Comparison of ENCODE assay signal across 13 cellular contexts in the genomic region with DNA sequence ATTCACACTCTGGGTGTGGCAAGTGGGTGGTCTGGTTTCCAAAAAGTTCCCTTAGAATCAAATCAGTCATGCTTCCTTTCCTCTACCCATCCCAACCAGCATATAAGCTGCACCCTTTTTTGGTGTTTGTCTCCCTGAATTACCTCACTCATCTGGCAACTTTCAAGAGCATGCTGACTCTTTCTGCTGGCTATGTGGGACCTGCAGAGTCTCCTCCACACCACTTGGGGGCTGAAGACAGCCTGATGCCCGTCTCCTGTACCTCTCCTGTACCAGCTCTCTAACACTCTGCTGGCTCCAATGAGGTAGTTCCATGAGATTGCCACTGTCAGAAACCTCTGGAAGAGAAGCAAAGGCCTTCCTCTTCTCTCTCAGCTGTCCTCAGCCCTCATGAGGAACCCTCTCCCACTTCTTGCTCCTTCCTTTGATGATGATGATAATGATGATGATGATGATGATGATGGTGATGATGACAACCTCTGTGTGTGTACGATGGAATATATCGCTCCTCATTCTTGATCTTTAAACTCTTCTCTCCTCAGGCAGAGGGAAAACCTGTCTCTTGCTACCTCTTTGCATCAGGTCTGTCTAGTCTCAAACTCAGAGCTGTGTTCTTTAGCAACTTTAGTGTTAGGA.
DNase-seq lines count a peak whose midpoint lies in the region; ATAC-seq and TF ChIP-seq lines count a peak whose summit lies in the region.
"Had no signal": no experiment of that assay in that cellular context is flagged by ENCODE, and none has a peak within 500 bp of the region (broad histone marks: within the 10 kb centered on the region; RNA-seq: fewer than 3 reads in every experiment).

No MANE protein-coding gene starts in this region.

- H3K36me3 Mint-ChIP-seq in Caco-2 (ENCODE audit: insufficient read depth, unreplicated experiment) (peaks cover 6% of the 10 kb centered on the region), GM23338 (ENCODE audit: low read depth) (no peaks in the 10 kb centered on the region)
- no peaks in the 10 kb centered on the region for H3K36me3 Mint-ChIP-seq in natural killer cell treated with Interleukin-12 subunit alpha and Interleukin-12 subunit beta and Interleukin-15 and Interleukin-18, amount 100 ng/mL, for 72 hours
- H3K36me3 Mint-ChIP-seq in effector memory CD8-positive, alpha-beta T cell (ENCODE audit: insufficient read depth), result no peaks in the 10 kb centered on the region
- H3K36me3 Mint-ChIP-seq: activated naive CD8-positive, alpha-beta T cell; CD4-positive, CD25-positive, alpha-beta regulatory T cell had no signal

- H3K9me3 Mint-ChIP-seq in Caco-2 (ENCODE audit: unreplicated experiment) (peaks cover 15% of the 10 kb centered on the region), GM23338 (peaks cover 3% of the 10 kb centered on the region; the same call in 1 of the 3 replicates)
- no peaks in the 10 kb centered on the region for H3K9me3 Mint-ChIP-seq in natural killer cell treated with Interleukin-12 subunit alpha and Interleukin-12 subunit beta and Interleukin-15 and Interleukin-18, amount 100 ng/mL, for 72 hours
- peaks cover 0 to 8% of the 10 kb centered on the region in 2 donors for H3K9me3 Mint-ChIP-seq in effector memory CD8-positive, alpha-beta T cell

- TF ChIP-seq CTCF in Caco-2 (IDR thresholded peaks at IDR 0.05; ENCODE audit: insufficient read depth in 1 of 2, low read depth in 1 of 2, low read length in 1 of 2, severe bottlenecking in 1 of 2, unreplicated experiment in 1 of 2) (peak in 1 of 2 experiments; percentile 36), GM23338 (conservative IDR thresholded peaks at IDR 0.05; ENCODE audit: low read depth in 2 of 2) (peak; percentile 36 to 46; a peak in 3 of 4 replicates), PC-3 (conservative IDR thresholded peaks at IDR 0.05; ENCODE audit: low read depth, low read length) (peak; percentile 45), foreskin keratinocyte (conservative IDR thresholded peaks at IDR 0.05) (peak; percentile 30)

- H4K8ac ChIP-seq in mesenchymal stem cell (ENCODE audit: low read length), result no peak overlapping the region

- no peak overlapping the region for H2AK5ac ChIP-seq in mesenchymal stem cell (ENCODE audit: low read length, severe bottlenecking)

- H3K27me3 ChIP-seq in Caco-2 (replicated peaks; ENCODE audit: control insufficient read depth, insufficient read depth, low read length) (no peaks in the 10 kb centered on the region), GM23338 (ENCODE audit: insufficient read depth) (no peaks in the 10 kb centered on the region), PC-3 (ENCODE audit: low read length) (peaks cover 21% of the 10 kb centered on the region), foreskin keratinocyte (no peaks in the 10 kb centered on the region), mesenchymal stem cell (ENCODE audit: control insufficient read depth in 1 of 2, insufficient read depth in 1 of 2, low read length in 2 of 2) (no peaks in the 10 kb centered on the region)

- no peak overlapping the region for H3K18ac ChIP-seq in mesenchymal stem cell (ENCODE audit: low read depth in 1 of 2, low read length in 2 of 2)

- H4K91ac ChIP-seq in mesenchymal stem cell (ENCODE audit: low read length), result no peak overlapping the region

- no peak overlapping the region for H3K4me3 ChIP-seq in Caco-2 (ENCODE audit: low read depth, low read length)
- no peak overlapping the region for H3K4me3 ChIP-seq in GM23338
- no peak overlapping the region for H3K4me3 ChIP-seq in PC-3 (ENCODE audit: low read length)
- H3K4me3 ChIP-seq in mesenchymal stem cell (ENCODE audit: insufficient read depth in 1 of 2, low read depth in 1 of 2, low read length in 2 of 2), result no peak overlapping the region

- H3K4me1 Mint-ChIP-seq in Caco-2 (ENCODE audit: low read depth, unreplicated experiment), result no peaks in the 10 kb centered on the region
- H3K4me1 Mint-ChIP-seq in GM23338, result peaks cover 4% of the 10 kb centered on the region
- H3K4me1 Mint-ChIP-seq in natural killer cell treated with Interleukin-12 subunit alpha and Interleukin-12 subunit beta and Interleukin-15 and Interleukin-18, amount 100 ng/mL, for 72 hours (ENCODE audit: low read depth in 2 of 2), result no peaks in the 10 kb centered on the region
- no peaks in the 10 kb centered on the region for H3K4me1 Mint-ChIP-seq in effector memory CD8-positive, alpha-beta T cell (ENCODE audit: low read depth in 2 of 2)
- H3K4me1 Mint-ChIP-seq: CD4-positive, CD25-positive, alpha-beta regulatory T cell; IgD-negative memory B cell had no signal

- no peak overlapping the region for H2BK120ac ChIP-seq in mesenchymal stem cell (ENCODE audit: low read depth, low read length)

- H3K9ac ChIP-seq in PC-3 (ENCODE audit: low read length), result no peak overlapping the region
- no peak overlapping the region for H3K9ac ChIP-seq in mesenchymal stem cell (ENCODE audit: low read length)

- no peaks in the 10 kb centered on the region for H3K9me3 ChIP-seq in Caco-2
- no peaks in the 10 kb centered on the region for H3K9me3 ChIP-seq in PC-3 (ENCODE audit: low read length)
- no peaks in the 10 kb centered on the region for H3K9me3 ChIP-seq in mesenchymal stem cell (ENCODE audit: control insufficient read depth, low read length)

- WGBS in mesenchymal stem cell, result 60% methylated on average over 1 of the region's 3 CpGs

- CTCF ChIA-PET in Caco-2 (lab: Charles Lee), result no interaction called here
- CTCF ChIA-PET in PC-3 (lab: Charles Lee), result no interaction called here

- H3K27ac ChIP-seq in GM23338 (ENCODE audit: low read depth), result no peak overlapping the region
- H3K27ac ChIP-seq in PC-3 (ENCODE audit: low read length), result no peak overlapping the region
- no peak overlapping the region for H3K27ac ChIP-seq in foreskin keratinocyte
- H3K27ac ChIP-seq in mesenchymal stem cell (ENCODE audit: low read length, poor library complexity, severe bottlenecking), result no peak overlapping the region

- H3F3A ChIP-seq in GM23338 (replicated peaks; ENCODE audit: low read depth), result no peaks in the 10 kb centered on the region
- no peaks in the 10 kb centered on the region for H3F3A ChIP-seq in PC-3 (ENCODE audit: low read length, unreplicated experiment)

- H2BK12ac ChIP-seq in mesenchymal stem cell (ENCODE audit: low read length in 2 of 2), result no peak overlapping the region

- H3K23ac ChIP-seq in mesenchymal stem cell (ENCODE audit: low read length in 2 of 2), result no peak overlapping the region

- H2AFZ ChIP-seq in GM23338 (no peak overlapping the region), PC-3 (ENCODE audit: low read length) (no peak overlapping the region), mesenchymal stem cell (ENCODE audit: low read depth, low read length) (no peak overlapping the region)

- H3K4me3 Mint-ChIP-seq in Caco-2 (ENCODE audit: unreplicated experiment), result no peak overlapping the region
- H3K4me3 Mint-ChIP-seq in GM23338, result no peak overlapping the region
- H3K4me3 Mint-ChIP-seq in natural killer cell treated with Interleukin-12 subunit alpha and Interleukin-12 subunit beta and Interleukin-15 and Interleukin-18, amount 100 ng/mL, for 72 hours, result no peak overlapping the region
- no peak overlapping the region for H3K4me3 Mint-ChIP-seq in effector memory CD8-positive, alpha-beta T cell
- H3K4me3 Mint-ChIP-seq: activated naive CD8-positive, alpha-beta T cell; CD4-positive, CD25-positive, alpha-beta regulatory T cell; IgD-negative memory B cell had no signal

- H3K27ac Mint-ChIP-seq in Caco-2 (ENCODE audit: unreplicated experiment) (no peak overlapping the region), GM23338 (no peak overlapping the region)
- no peak overlapping the region for H3K27ac Mint-ChIP-seq in natural killer cell treated with Interleukin-12 subunit alpha and Interleukin-12 subunit beta and Interleukin-15 and Interleukin-18, amount 100 ng/mL, for 72 hours
- no peak overlapping the region for H3K27ac Mint-ChIP-seq in effector memory CD8-positive, alpha-beta T cell
- H3K27ac Mint-ChIP-seq: activated naive CD8-positive, alpha-beta T cell; CD4-positive, CD25-positive, alpha-beta regulatory T cell; IgD-negative memory B cell had no signal

- H3K4me1 ChIP-seq in Caco-2 (no peaks in the 10 kb centered on the region), GM23338 (ENCODE audit: insufficient read depth) (peaks cover 7% of the 10 kb centered on the region; the same call in 1 of the 2 replicates), PC-3 (ENCODE audit: insufficient read depth, low read length) (peaks cover 12% of the 10 kb centered on the region), foreskin keratinocyte (no peaks in the 10 kb centered on the region), mesenchymal stem cell (ENCODE audit: control insufficient read depth, insufficient read depth, low read depth, low read length) (peaks cover 7% of the 10 kb centered on the region)

- POLR2A ChIA-PET in Caco-2 (lab: Charles Lee) (no interaction called here), PC-3 (lab: Charles Lee; ENCODE audit: unreplicated experiment) (no interaction called here)

- no peaks in the 10 kb centered on the region for H3K79me2 ChIP-seq in GM23338 (replicated peaks; ENCODE audit: insufficient read depth)
- H3K79me2 ChIP-seq in PC-3 (ENCODE audit: low read length), result no peaks in the 10 kb centered on the region

- H3K4me2 ChIP-seq in GM23338 (no peak overlapping the region), PC-3 (ENCODE audit: low read length) (no peak overlapping the region), mesenchymal stem cell (ENCODE audit: low read length, poor library complexity, severe bottlenecking) (no peak overlapping the region)

- intact Hi-C loops in Caco-2 (cut with micrococcal nuclease; ENCODE audit: unreplicated experiment) (no loop called here), PC-3 (cut with micrococcal nuclease) (no loop called here)

- H2BK15ac ChIP-seq in mesenchymal stem cell (ENCODE audit: low read depth, poor library complexity, severe bottlenecking), result no peak overlapping the region

- no TSS peak for BruUV-seq in Caco-2 (replicated peaks; lab: Mats Ljungman, UMichigan)
- BruUV-seq in PC-3 (replicated peaks; lab: Mats Ljungman, UMichigan), result no TSS peak

- H3K79me1 ChIP-seq in mesenchymal stem cell (replicated peaks; ENCODE audit: low read length, poor library complexity, severe bottlenecking), result no peaks in the 10 kb centered on the region

- H2BK5ac ChIP-seq in mesenchymal stem cell (ENCODE audit: low read depth, low read length, poor library complexity, severe bottlenecking), result no peak overlapping the region

- H3K36me3 ChIP-seq in Caco-2 (ENCODE audit: control insufficient read depth, insufficient read depth, low read length), result no peaks in the 10 kb centered on the region
- H3K36me3 ChIP-seq in GM23338 (ENCODE audit: insufficient read depth), result no peaks in the 10 kb centered on the region
- no peaks in the 10 kb centered on the region for H3K36me3 ChIP-seq in PC-3 (ENCODE audit: low read depth, low read length)
- peaks cover 0 to 10% of the 10 kb centered on the region in 2 experiments for H3K36me3 ChIP-seq in mesenchymal stem cell (ENCODE audit: control insufficient read depth in 1 of 2, insufficient read depth in 2 of 2, low read depth in 1 of 2, low read length in 2 of 2)

- ATAC-seq in GM23338, result peak; percentile 70
- no peak for ATAC-seq in PC-3
- ATAC-seq in foreskin keratinocyte, result peak; percentile 52
- no peak for ATAC-seq in natural killer cell treated with Interleukin-12 subunit alpha and Interleukin-12 subunit beta and Interleukin-15 and Interleukin-18, amount 100 ng/mL, for 72 hours
- ATAC-seq in effector memory CD8-positive, alpha-beta T cell (replicated peaks), result no peak
- ATAC-seq in GM18498 (IDR thresholded peaks at IDR 0.05; ENCODE audit: unreplicated experiment), result no peak

- H3K4ac ChIP-seq in mesenchymal stem cell (ENCODE audit: low read depth in 1 of 2, low read length in 2 of 2), result no peak overlapping the region

- no peak overlapping the region for H3K14ac ChIP-seq in mesenchymal stem cell (ENCODE audit: low read length in 2 of 2)

- H3K27me3 Mint-ChIP-seq in Caco-2 (ENCODE audit: insufficient read depth, unreplicated experiment) (no peaks in the 10 kb centered on the region), GM23338 (ENCODE audit: insufficient read depth, low read depth, poor library complexity) (no peaks in the 10 kb centered on the region)
- peaks cover 7 to 39% of the 10 kb centered on the region in 2 donors for H3K27me3 Mint-ChIP-seq in natural killer cell treated with Interleukin-12 subunit alpha and Interleukin-12 subunit beta and Interleukin-15 and Interleukin-18, amount 100 ng/mL, for 72 hours
- H3K27me3 Mint-ChIP-seq in effector memory CD8-positive, alpha-beta T cell, result peaks cover 23 to 36% of the 10 kb centered on the region in 2 donors
- H3K27me3 Mint-ChIP-seq: IgD-negative memory B cell had no signal

- H3K9me2 ChIP-seq in GM23338 (ENCODE audit: insufficient read depth), result peaks cover 17% of the 10 kb centered on the region
- no peaks in the 10 kb centered on the region for H3K9me2 ChIP-seq in PC-3 (replicated peaks; ENCODE audit: low read length)

- no peaks in the 10 kb centered on the region for H4K20me1 ChIP-seq in GM23338 (replicated peaks; ENCODE audit: insufficient read depth)
- H4K20me1 ChIP-seq in PC-3 (ENCODE audit: low read length), result no peaks in the 10 kb centered on the region

- DNase-seq in Caco-2 (peak; percentile 16 to 39), GM23338 (ENCODE audit: low spot score) (peak; percentile 29), PC-3 (peak; percentile 9), foreskin keratinocyte (no peak), mesenchymal stem cell (no peak)
- no peak for DNase-seq in natural killer cell treated with Interleukin-12 subunit alpha and Interleukin-12 subunit beta and Interleukin-15 and Interleukin-18, amount 100 ng/mL, for 72 hours (ENCODE audit: low spot score)
- no peak for DNase-seq in effector memory CD8-positive, alpha-beta T cell
- DNase-seq: activated CD4-positive, CD25-positive, alpha-beta regulatory T cell; CD4-positive, CD25-positive, alpha-beta regulatory T cell; NCI-H748 treated with DMSO at 0.1 percent for 48 hours had no signal

Comparison
In these comparisons a context has a peak if more than half of its experiments do, and no peak if none do; other contexts are left out.
1. DNase-seq: peak in Caco-2 (2 of 2), GM23338 (single experiment) and PC-3 (single experiment); none in foreskin keratinocyte (0 of 2), natural killer cell treated with Interleukin-12 subunit alpha and Interleukin-12 subunit beta and Interleukin-15 and Interleukin-18, amount 100 ng/mL, for 72 hours (single experiment), mesenchymal stem cell (single experiment) and effector memory CD8-positive, alpha-beta T cell (0 of 3).
2. ATAC-seq: peak in GM23338 (single experiment) and foreskin keratinocyte (single experiment); none in PC-3 (single experiment), natural killer cell treated with Interleukin-12 subunit alpha and Interleukin-12 subunit beta and Interleukin-15 and Interleukin-18, amount 100 ng/mL, for 72 hours (0 of 2), effector memory CD8-positive, alpha-beta T cell (single experiment) and GM18498 (single experiment).